22 cellular contexts compared by ENCODE assay signal in the genomic region with DNA sequence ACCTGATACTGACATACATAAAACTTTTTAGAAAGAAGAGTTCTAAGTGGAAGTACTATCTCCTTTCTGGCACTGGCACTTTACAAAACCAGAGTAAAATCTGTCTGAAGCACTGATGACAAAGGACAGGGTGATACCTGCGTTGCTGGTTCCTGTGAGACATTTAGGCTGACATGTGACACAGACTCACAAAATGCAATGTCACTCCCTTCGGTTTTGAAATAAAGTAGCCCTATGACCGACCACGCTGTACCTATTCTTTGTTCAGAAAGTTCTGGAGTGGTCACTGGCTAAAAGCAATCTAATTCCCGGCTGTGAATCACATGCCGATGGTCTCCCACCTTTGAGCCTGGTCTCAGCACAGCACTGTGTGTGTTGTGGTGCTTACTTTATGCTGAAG.
"Had no signal": no experiment of that assay in that cellular context is flagged by ENCODE, and none has a peak within 500 bp of the region (broad histone marks: within the 10 kb centered on the region; RNA-seq: fewer than 3 reads in every experiment).

No MANE protein-coding gene starts in this region.

- H3K4me1 Mint-ChIP-seq: activated T-helper 17 cell treated with anti-CD3 and anti-CD28 coated beads, Interleukin-2, amount 50 U/mL, for 72 hours had no signal

- H3K27me3 Mint-ChIP-seq: activated CD4-positive, alpha-beta memory T cell treated with anti-CD3 and anti-CD28 coated beads for 36 hours; activated CD4-positive, alpha-beta T cell treated with anti-CD3 and anti-CD28 coated beads, Interleukin-2, amount 10 ng/mL, durations not matched to agents 24 days and 14 days; activated T-helper 17 cell treated with anti-CD3 and anti-CD28 coated beads, Interleukin-2, amount 50 U/mL, for 72 hours; effector memory CD8-positive, alpha-beta T cell; natural killer cell treated with Interleukin-12 subunit alpha and Interleukin-12 subunit beta and Interleukin-15 and Interleukin-18, amount 100 ng/mL, for 72 hours; type B pancreatic cell had no signal

- H3K4me3 Mint-ChIP-seq: activated CD4-positive, alpha-beta memory T cell treated with anti-CD3 and anti-CD28 coated beads for 36 hours; activated CD4-positive, alpha-beta T cell treated with anti-CD3 and anti-CD28 coated beads, Interleukin-2, amount 10 ng/mL, durations not matched to agents 24 days and 14 days; activated T-helper 17 cell treated with anti-CD3 and anti-CD28 coated beads, Interleukin-2, amount 50 U/mL, for 72 hours; effector memory CD8-positive, alpha-beta T cell; natural killer cell treated with Interleukin-12 subunit alpha and Interleukin-12 subunit beta and Interleukin-15 and Interleukin-18, amount 100 ng/mL, for 72 hours; type B pancreatic cell had no signal

- H3K4me3 ChIP-seq: body of pancreas, heart right ventricle had no signal

- ATAC-seq: activated T-helper 17 cell treated with anti-CD3 and anti-CD28 coated beads, Interleukin-2, amount 50 U/mL, for 72 hours; body of pancreas; effector memory CD8-positive, alpha-beta T cell; natural killer cell treated with Interleukin-12 subunit alpha and Interleukin-12 subunit beta and Interleukin-15 and Interleukin-18, amount 100 ng/mL, for 72 hours; right cardiac atrium had no signal

- H3K9ac ChIP-seq: SK-N-SH had no signal

- H3K9me3 Mint-ChIP-seq: activated CD4-positive, alpha-beta memory T cell treated with anti-CD3 and anti-CD28 coated beads for 36 hours; activated CD4-positive, alpha-beta T cell treated with anti-CD3 and anti-CD28 coated beads, Interleukin-2, amount 10 ng/mL, durations not matched to agents 24 days and 14 days; activated T-helper 17 cell treated with anti-CD3 and anti-CD28 coated beads, Interleukin-2, amount 50 U/mL, for 72 hours; effector memory CD8-positive, alpha-beta T cell; natural killer cell treated with Interleukin-12 subunit alpha and Interleukin-12 subunit beta and Interleukin-15 and Interleukin-18, amount 100 ng/mL, for 72 hours; type B pancreatic cell had no signal

- H3K36me3 Mint-ChIP-seq: natural killer cell treated with Interleukin-12 subunit alpha and Interleukin-12 subunit beta and Interleukin-15 and Interleukin-18, amount 100 ng/mL, for 72 hours had no signal

- FAIRE-seq: endothelial cell of umbilical vein had no signal

- H3K27ac ChIP-seq: body of pancreas, heart right ventricle had no signal

- H3K27me3 ChIP-seq: body of pancreas, heart right ventricle had no signal

- H3K4me2 ChIP-seq: SK-N-SH had no signal

- H3K9me3 ChIP-seq: body of pancreas, heart right ventricle, SK-N-SH had no signal

- H3K4me1 ChIP-seq: body of pancreas had no signal

- DNase-seq: activated CD4-positive, alpha-beta memory T cell treated with anti-CD3 and anti-CD28 coated beads for 36 hours; activated CD4-positive, alpha-beta T cell treated with anti-CD3 and anti-CD28 coated beads, Interleukin-2, amount 10 ng/mL, durations not matched to agents 24 days and 14 days; activated CD8-positive, alpha-beta memory T cell treated with anti-CD3 and anti-CD28 coated beads, Interleukin-2, amount 50 U/mL, for 4 hours; activated gamma-delta T cell treated with Interleukin-2 at 50 U/mL for 16 hours; activated naive CD4-positive, alpha-beta T cell treated with anti-CD3 and anti-CD28 coated beads, Interleukin-2, amount 50 U/mL, for 16 hours; activated T-cell treated with anti-CD3 and anti-CD28 coated beads, Interleukin-2, amount 50 U/mL, for 1 hour; aorta; body of pancreas; caudate nucleus; cortex of kidney; effector memory CD8-positive, alpha-beta T cell; heart right ventricle; right cardiac atrium; SK-N-SH; stimulated activated CD4-positive, alpha-beta T cell treated with anti-CD3 and anti-CD28 coated beads, Interleukin-15, amount 100 ng/mL, for 24 hours; stimulated activated CD4-positive, alpha-beta T cell treated with anti-CD3 and anti-CD28 coated beads, Interleukin-2, amount 100 ng/mL, for 24 hours; stimulated activated naive CD4-positive, alpha-beta T cell treated with Interleukin-2 at 50 U/mL for 16 hours; T-helper 2 cell had no signal

- H3K27ac Mint-ChIP-seq: activated CD4-positive, alpha-beta memory T cell treated with anti-CD3 and anti-CD28 coated beads for 36 hours; activated CD4-positive, alpha-beta T cell treated with anti-CD3 and anti-CD28 coated beads, Interleukin-2, amount 10 ng/mL, durations not matched to agents 24 days and 14 days; natural killer cell treated with Interleukin-12 subunit alpha and Interleukin-12 subunit beta and Interleukin-15 and Interleukin-18, amount 100 ng/mL, for 72 hours; type B pancreatic cell had no signal
